Comparison of ENCODE assay signal across 2 cellular contexts in genomic region chr5:135213034-135213386, GRCh38.
TF ChIP-seq lines count a peak whose summit lies in the region.

No MANE protein-coding gene starts in this region.

TF ChIP-seq in IMR-90, 13 proteins besides CTCF, POLR2A, EP300 and RAD21:
- TF ChIP-seq CHD1 (IDR thresholded peaks at IDR 0.05; ENCODE audit: low read depth, low read length) (no peak), MAFK (IDR thresholded peaks at IDR 0.05; ENCODE audit: low read depth, low read length) (no peak), ELK1 (IDR thresholded peaks at IDR 0.05; ENCODE audit: borderline replicate concordance, low read depth, low read length) (no peak), USF2 (IDR thresholded peaks at IDR 0.05; ENCODE audit: low read depth, low read length) (no peak), RFX5 (IDR thresholded peaks at IDR 0.05; ENCODE audit: low read depth, low read length) (no peak), MXI1 (IDR thresholded peaks at IDR 0.05; ENCODE audit: borderline replicate concordance, low read depth, low read length) (no peak), CEBPB (IDR thresholded peaks at IDR 0.05; ENCODE audit: low read depth, low read length) (no peak), MAZ (IDR thresholded peaks at IDR 0.05; ENCODE audit: borderline replicate concordance, low read depth, low read length) (no peak), BHLHE40 (IDR thresholded peaks at IDR 0.05; ENCODE audit: low read depth, low read length) (no peak), SMC3 (IDR thresholded peaks at IDR 0.05; ENCODE audit: low read depth, low read length) (no peak), NFE2L2 (IDR thresholded peaks at IDR 0.05; ENCODE audit: low read depth, low read length) (no peak), RCOR1 (IDR thresholded peaks at IDR 0.05; ENCODE audit: insufficient replicate concordance, low read length) (no peak), FOS (IDR thresholded peaks at IDR 0.05; ENCODE audit: low read depth, low read length) (no peak)

TF ChIP-seq in H1, 55 proteins besides CTCF, POLR2A, EP300 and RAD21:
- TF ChIP-seq E2F6 (IDR thresholded peaks at IDR 0.05) (no peak), BCL11A (IDR thresholded peaks at IDR 0.05; ENCODE audit: low read depth in 2 of 2, low read length in 2 of 2) (no peak), BACH1 (IDR thresholded peaks at IDR 0.05; ENCODE audit: low read length) (no peak), USF2 (IDR thresholded peaks at IDR 0.05; ENCODE audit: low read length) (no peak)
